20 cellular contexts compared by ENCODE assay signal in genomic region chr15:74244818-74245341, GRCh38. TPM values are rescaled to one million over a fixed set of nuclear protein-coding genes. Genes with fewer than 3 reads are reported as not detected.
DNase-seq lines count a peak whose midpoint lies in the region; ATAC-seq, FAIRE-seq and TF ChIP-seq lines count a peak whose summit lies in the region.
"Had no signal": no experiment of that assay in that cellular context is flagged by ENCODE, and none has a peak within 500 bp of the region (broad histone marks: within the 10 kb centered on the region; RNA-seq: fewer than 3 reads in every experiment).

No MANE protein-coding gene starts in this region.

- in situ Hi-C loops in K562 (cut with MboI) = no loop called here

- no peaks in the 10 kb centered on the region for H3K9me1 ChIP-seq in K562 (ENCODE audit: control insufficient read depth, insufficient read depth, low read length)

- DNase-seq in Right ventricle myocardium inferior (ENCODE audit: missing footprints) (peak; percentile 20), heart right ventricle (no peak), K562 (ENCODE audit: extremely low read depth in 1 of 4, low spot score in 3 of 4) (no peak), osteocyte (ENCODE audit: extremely low spot score, unreplicated experiment) (no peak), HT-29 (ENCODE audit: low spot score) (no peak), erythroblast (lab: John Stamatoyannopoulos, UW) (no peak), Peyer's patch (no peak)
- DNase-seq: activated CD4-positive, alpha-beta T cell treated with anti-CD3 and anti-CD28 coated beads for 4 hours; Calu3; cerebellar nuclear complex; effector CD8-positive, alpha-beta T cell; gastrocnemius medialis; left cardiac atrium; natural killer cell had no signal

- BruUV-seq in K562 (replicated peaks; lab: Mats Ljungman, UMichigan) = no TSS peak

- CTCF ChIA-PET in K562 (lab: Yijun Ruan, JAX; ENCODE audit: low intra/inter-chr PET ratio) = no interaction called here

- H3K27me3 Mint-ChIP-seq in osteocyte (ENCODE audit: unreplicated experiment) = no peaks in the 10 kb centered on the region

- H3K9me3 ChIP-seq in heart right ventricle = no peaks in the 10 kb centered on the region
- no peaks in the 10 kb centered on the region for H3K9me3 ChIP-seq in K562 (replicated peaks; ENCODE audit: control insufficient read depth, insufficient read depth, low read depth, low read length)
- H3K9me3 ChIP-seq in iPS-18c (ENCODE audit: control insufficient read depth, insufficient read depth, low read length) = peaks cover 2% of the 10 kb centered on the region
- no peaks in the 10 kb centered on the region for H3K9me3 ChIP-seq in Peyer's patch
- H3K9me3 ChIP-seq: ascending aorta, gastrocnemius medialis had no signal

- 62% methylated on average over 4 of the region's 4 CpGs for WGBS in heart right ventricle, 2 donors
- 4% methylated on average over 4 of the region's 4 CpGs for WGBS in K562 (ENCODE audit: insufficient coverage, low coverage, missing lambda C conversion rate)

- ATAC-seq in Right ventricle myocardium inferior (no peak), heart right ventricle (no peak), K562 (no peak)
- ATAC-seq: esophagus mucosa, gastrocnemius medialis, natural killer cell had no signal

- FAIRE-seq in K562 (lab: Jason Lieb, UNC) = no peak
- FAIRE-seq: TTC549, urothelium cell line had no signal

- no peak overlapping the region for H3K4me3 Mint-ChIP-seq in osteocyte (ENCODE audit: unreplicated experiment)
- H3K4me3 Mint-ChIP-seq: natural killer cell had no signal

- no peaks in the 10 kb centered on the region for H3K36me3 Mint-ChIP-seq in osteocyte (ENCODE audit: unreplicated experiment)
- H3K36me3 Mint-ChIP-seq: natural killer cell had no signal

- peaks cover 50% of the 10 kb centered on the region for H3K4me1 Mint-ChIP-seq in osteocyte (ENCODE audit: unreplicated experiment)

- H3K79me2 ChIP-seq in K562 (ENCODE audit: control insufficient read depth, insufficient read depth, low read length) = no peaks in the 10 kb centered on the region

- TF ChIP-seq POLR2A in K562 (conservative IDR thresholded peaks at IDR 0.05) = no peak
- no peak for TF ChIP-seq POLR2A in erythroblast (IDR thresholded peaks at IDR 0.05; ENCODE audit: low read length)
- TF ChIP-seq POLR2A in Peyer's patch (IDR thresholded peaks at IDR 0.05) = no peak

- no peak overlapping the region for H3K27ac Mint-ChIP-seq in osteocyte (ENCODE audit: unreplicated experiment)
- H3K27ac Mint-ChIP-seq: natural killer cell had no signal

- H3K27ac ChIP-seq in heart right ventricle (no peak overlapping the region), K562 (ENCODE audit: extremely low read depth, low read depth, low read length) (no peak overlapping the region), Peyer's patch (no peak overlapping the region)
- H3K27ac ChIP-seq: ascending aorta, gastrocnemius medialis had no signal

- no peaks in the 10 kb centered on the region for H3K9me3 Mint-ChIP-seq in osteocyte (ENCODE audit: unreplicated experiment)
- H3K9me3 Mint-ChIP-seq: natural killer cell had no signal

- no peak for TF ChIP-seq EP300 in K562 (IDR thresholded peaks at IDR 0.05; ENCODE audit: low read length)

- 0 out of 2 replicates have a peak, but pooled peaks cover 3% of the 10 kb centered on the region for H4K20me1 ChIP-seq in K562 (replicated peaks; ENCODE audit: control insufficient read depth, insufficient read depth, low read length)

- no peak for TF ChIP-seq CTCF in heart right ventricle (IDR thresholded peaks at IDR 0.05)
- no peak for TF ChIP-seq CTCF in K562 (IDR thresholded peaks at IDR 0.05 in 2 of 3, conservative IDR thresholded peaks at IDR 0.05 in 1 of 3; ENCODE audit: insufficient read depth in 2 of 3, low read depth in 1 of 3, low read length in 3 of 3)
- TF ChIP-seq CTCF in osteocyte (IDR thresholded peaks at IDR 0.05) = no peak
- no peak for TF ChIP-seq CTCF in Peyer's patch (IDR thresholded peaks at IDR 0.05)

- H3K36me3 ChIP-seq in heart right ventricle (no peaks in the 10 kb centered on the region), K562 (ENCODE audit: control insufficient read depth, insufficient read depth, low read length) (no peaks in the 10 kb centered on the region), Peyer's patch (no peaks in the 10 kb centered on the region)
- H3K36me3 ChIP-seq: ascending aorta, gastrocnemius medialis had no signal

- intact Hi-C loops in Right ventricle myocardium inferior (cut with DNase I) (no loop called here), heart right ventricle (cut with DNase I) (loop anchor here in 5 of 10 donors (2.0 to 10.0 kb wide), 6 partner anchors 66 to 120 kb away; partner anchors contain the start of gene ISLR2 (in 1 of the 5)), K562 (cut with micrococcal nuclease) (loop anchor here (10.0 kb wide), 1 partner anchor 50 kb away; no protein-coding TSS in a partner anchor)

- H3K4me1 ChIP-seq in heart right ventricle (peaks cover 16 to 45% (median 35%) of the 10 kb centered on the region in 9 donors), K562 (replicated peaks in 1 of 2; ENCODE audit: control insufficient read depth in 2 of 2, insufficient read depth in 2 of 2, low read length in 2 of 2) (peaks cover 0 to 3% of the 10 kb centered on the region in 2 experiments; a peak in 1 of 5 replicates), Peyer's patch (peaks cover 0 to 12% (median 0%) of the 10 kb centered on the region in 4 donors)

- H3K4me3 ChIP-seq in heart right ventricle = no peak overlapping the region
- no peak overlapping the region for H3K4me3 ChIP-seq in K562
- peak overlapping the region; percentile 2 for H3K4me3 ChIP-seq in iPS-18c (ENCODE audit: insufficient read depth, low read depth, low read length)
- no peak overlapping the region for H3K4me3 ChIP-seq in Peyer's patch
- H3K4me3 ChIP-seq: gastrocnemius medialis had no signal

- H2AFZ ChIP-seq in K562 (ENCODE audit: low read depth, low read length) = no peak overlapping the region

- no peak for TF ChIP-seq RAD21 in K562 (CRISPR knock-in tag; conservative IDR thresholded peaks at IDR 0.05 in 1 of 2, IDR thresholded peaks at IDR 0.05 in 1 of 2)

- H3K27me3 ChIP-seq in heart right ventricle (peaks cover 0 to 22% (median 11%) of the 10 kb centered on the region in 7 donors), K562 (ENCODE audit: control insufficient read depth in 2 of 2, insufficient read depth in 2 of 2, low read length in 2 of 2) (peaks cover 19 to 43% of the 10 kb centered on the region in 2 experiments; a peak in 4 of 5 replicates), Peyer's patch (no peaks in the 10 kb centered on the region)
- H3K27me3 ChIP-seq: ascending aorta had no signal

- H3K4me2 ChIP-seq in K562 (ENCODE audit: insufficient read depth, low read length) = no peak overlapping the region

- POLR2A ChIA-PET in K562 (lab: Yijun Ruan, JAX) = interaction anchor here (0.6 to 1.0 kb wide), 2 partner anchors 11 to 1278 kb away, joined by 3 to 5 read pairs; no protein-coding TSS in a partner anchor

- no peak overlapping the region for H3K9ac ChIP-seq in K562 (ENCODE audit: insufficient read depth in 1 of 2, low read depth in 2 of 2, low read length in 2 of 2)

RNA-seq across cellular contexts. Expression of gene CCDC33, which starts 8.8 kb away (rescaled TPM):
- total RNA-seq in Right ventricle myocardium inferior (not detected), heart right ventricle (not detected), K562 (2014; rRNA removed) (not detected in 2 replicates), K562 (2014; rRNA removed; fragmentation: Illumina TruSeq; extraction: Trizol) (not detected in 2 replicates), K562 (2015; rRNA removed; fragmentation: Illumina TruSeq; extraction: Trizol) (not detected in 2 replicates), K562 (2021) (0.13 TPM in 1 of 2 replicates, not detected in the other), osteocyte (not detected in 2 replicates), Peyer's patch (under 1 TPM in 1 of 4 donors, not detected in 3; 0.40 TPM)
- polyA plus RNA-seq in heart right ventricle (not detected), K562 (2011; rRNA removed) (0.91 and 1.1 TPM in 2 replicates), K562 (2014; fragmentation: Illumina TruSeq; extraction: Trizol) (not detected in 2 replicates), K562 (2014; fragmentation: Nextera tagmentation; extraction: Ambion mirVana) (under 1 TPM; 0.15 to 0.20 TPM), K562 (2014; rRNA removed) (0.08 TPM in 1 of 2 replicates, not detected in the other)
- 0.51 and 0.76 TPM in 2 replicates for total RNA-seq in K562 (2011; cell fraction: chromatin; rRNA removed; ENCODE audit: low replicate concordance)
- total RNA-seq in K562 (2011; cell fraction: nucleolus; rRNA removed) = not detected in 2 replicates
- total RNA-seq in K562 (2011; cell fraction: nucleoplasm; rRNA removed) = 0.44 and 0.92 TPM in 2 replicates
- 0.32 and 0.91 TPM in 2 replicates for polyA plus RNA-seq in K562 (2011; cell fraction: cytosol; rRNA removed)
- 0.78 and 0.95 TPM in 2 replicates for polyA plus RNA-seq in K562 (2011; cell fraction: nucleus; rRNA removed)
- polyA plus RNA-seq in K562 (2012) = 0.14 and 0.17 TPM in 2 replicates
- polyA minus RNA-seq in K562 (2011; rRNA and poly(A)+ RNA removed) = 0.28 and 0.39 TPM in 2 replicates
- not detected in 2 replicates for polyA minus RNA-seq in K562 (2011; cell fraction: cytosol; rRNA and poly(A)+ RNA removed)
- 0.67 TPM in 1 of 2 replicates, not detected in the other for polyA minus RNA-seq in K562 (2011; cell fraction: nucleus; rRNA and poly(A)+ RNA removed)
- total RNA-seq in HT-29 (2014; rRNA removed; shearing (Covaris generic)) = 9.9 and 17.0 TPM in 2 replicates
- total RNA-seq: ascending aorta, gastrocnemius medialis, left cardiac atrium, natural killer cell, pulmonary artery endothelial cell had no signal

RNA-seq across cellular contexts. Expression of gene STRA6, which starts 42.3 kb away (rescaled TPM):
- total RNA-seq in Right ventricle myocardium inferior (not detected), heart right ventricle (under 1 TPM in 2 of 10 donors, not detected in 8; 0.13 to 0.21 TPM), K562 (2014; rRNA removed) (0.33 TPM in 1 of 2 replicates, not detected in the other), K562 (2014; rRNA removed; fragmentation: Illumina TruSeq; extraction: Trizol) (0.18 TPM in 1 of 2 replicates, not detected in the other), K562 (2015; rRNA removed; fragmentation: Illumina TruSeq; extraction: Trizol) (0.43 and 0.60 TPM in 2 replicates), K562 (2021) (0.38 and 0.47 TPM in 2 replicates), osteocyte (23.2 and 25.8 TPM in 2 replicates), Peyer's patch (under 1 TPM in 1 of 4 donors, not detected in 3; 0.83 TPM)
- polyA plus RNA-seq in heart right ventricle (under 1 TPM; 0.03 to 0.15 TPM), K562 (2011; rRNA removed) (1.9 and 2.0 TPM in 2 replicates), K562 (2014; fragmentation: Illumina TruSeq; extraction: Trizol) (0.28 and 0.40 TPM in 2 replicates), K562 (2014; fragmentation: Nextera tagmentation; extraction: Ambion mirVana) (under 1 TPM in 1 of 2 experiments, not detected in 1; 0.04 TPM), K562 (2014; rRNA removed) (0.43 and 0.65 TPM in 2 replicates)
- 1.6 and 8.9 TPM in 2 replicates for total RNA-seq in K562 (2011; cell fraction: chromatin; rRNA removed; ENCODE audit: low replicate concordance)
- total RNA-seq in K562 (2011; cell fraction: nucleolus; rRNA removed) = 1.8 and 6.5 TPM in 2 replicates
- total RNA-seq in K562 (2011; cell fraction: nucleoplasm; rRNA removed) = 1.6 and 3.4 TPM in 2 replicates
- polyA plus RNA-seq in K562 (2011; cell fraction: cytosol; rRNA removed) = 0.97 and 2.3 TPM in 2 replicates
- 6.6 and 12.5 TPM in 2 replicates for polyA plus RNA-seq in K562 (2011; cell fraction: nucleus; rRNA removed)
- 0.30 and 0.50 TPM in 2 replicates for polyA plus RNA-seq in K562 (2012)
- 1.0 and 1.6 TPM in 2 replicates for polyA minus RNA-seq in K562 (2011; rRNA and poly(A)+ RNA removed)
- 0.29 TPM in 1 of 2 replicates, not detected in the other for polyA minus RNA-seq in K562 (2011; cell fraction: cytosol; rRNA and poly(A)+ RNA removed)
- 4.9 and 5.9 TPM in 2 replicates for polyA minus RNA-seq in K562 (2011; cell fraction: nucleus; rRNA and poly(A)+ RNA removed)
- 14.3 and 14.7 TPM in 2 replicates for total RNA-seq in HT-29 (2014; rRNA removed; shearing (Covaris generic))
- total RNA-seq: ascending aorta, gastrocnemius medialis, left cardiac atrium, natural killer cell, pulmonary artery endothelial cell had no signal
